1 cellular context compared by ENCODE assay signal in genomic region chr5:133238426-133239205, GRCh38.
TF ChIP-seq lines count a peak whose summit lies in the region.

No MANE protein-coding gene starts in this region.

TF ChIP-seq in GM23338, 12 proteins besides CTCF, POLR2A, EP300 and RAD21:
- no peak for TF ChIP-seq ZNF462 (CRISPR knock-in tag; IDR thresholded peaks at IDR 0.05)
- no peak for TF ChIP-seq ZNF114 (CRISPR knock-in tag; IDR thresholded peaks at IDR 0.05)
- TF ChIP-seq STAT1 (IDR thresholded peaks at IDR 0.05; ENCODE audit: unreplicated experiment): no peak
- TF ChIP-seq POLR2AphosphoS5 (IDR thresholded peaks at IDR 0.05; ENCODE audit: low read depth): no peak
